In genomic region chr5:30928966-30929365, GRCh38 we compare ENCODE assay signal across 19 cellular contexts.
A peak's percentile ranks its signal among the peaks of the same experiment; 100 is the strongest.
DNase-seq lines count a peak whose midpoint lies in the region; ATAC-seq, FAIRE-seq and TF ChIP-seq lines count a peak whose summit lies in the region.
"Had no signal": no experiment of that assay in that cellular context is flagged by ENCODE, and none has a peak within 500 bp of the region (broad histone marks: within the 10 kb centered on the region; RNA-seq: fewer than 3 reads in every experiment).

No MANE protein-coding gene starts in this region.

- H3K9ac ChIP-seq in GM23248 (no peak overlapping the region), astrocyte (ENCODE audit: low read length) (no peak overlapping the region)
- H3K9ac ChIP-seq: BLaER1 had no signal

- H3K4me1 Mint-ChIP-seq in astrocyte (ENCODE audit: low read depth, unreplicated experiment) (peaks cover 29% of the 10 kb centered on the region), endothelial cell (ENCODE audit: unreplicated experiment) (no peaks in the 10 kb centered on the region)
- H3K4me1 Mint-ChIP-seq: CD14-positive monocyte; CD4-positive, alpha-beta memory T cell had no signal

- no peaks in the 10 kb centered on the region for H3K9me2 ChIP-seq in GM23248 (ENCODE audit: insufficient read depth)

- no peak overlapping the region for H2AFZ ChIP-seq in GM23248
- H2AFZ ChIP-seq in astrocyte (ENCODE audit: low read depth, low read length) = no peak overlapping the region

- peak overlapping the region; percentile 51 for H3K27ac Mint-ChIP-seq in astrocyte (ENCODE audit: unreplicated experiment)
- H3K27ac Mint-ChIP-seq in endothelial cell (ENCODE audit: unreplicated experiment) = no peak overlapping the region
- H3K27ac Mint-ChIP-seq: CD14-positive monocyte had no signal

- H4K20me1 ChIP-seq in GM23248 (ENCODE audit: insufficient read depth) = no peaks in the 10 kb centered on the region
- no peaks in the 10 kb centered on the region for H4K20me1 ChIP-seq in astrocyte (ENCODE audit: insufficient read depth, low read length)
- H4K20me1 ChIP-seq: BLaER1 had no signal

- no peaks in the 10 kb centered on the region for H3K36me3 ChIP-seq in GM23248 (ENCODE audit: low read depth)
- H3K36me3 ChIP-seq in astrocyte (ENCODE audit: insufficient read depth, low read length) = no peaks in the 10 kb centered on the region
- H3K36me3 ChIP-seq: BLaER1 had no signal

- ATAC-seq in right cardiac atrium = no peak

- H3K9me3 Mint-ChIP-seq in astrocyte (ENCODE audit: unreplicated experiment) = peaks cover 2% of the 10 kb centered on the region
- H3K9me3 Mint-ChIP-seq in endothelial cell (ENCODE audit: unreplicated experiment) = no peaks in the 10 kb centered on the region

- H3K4me3 ChIP-seq in GM23248 (no peak overlapping the region), astrocyte (ENCODE audit: insufficient read depth, low read depth, low read length) (no peak overlapping the region), right cardiac atrium (ENCODE audit: low read length) (no peak overlapping the region)
- H3K4me3 ChIP-seq: BLaER1 had no signal

- H3K9me3 ChIP-seq in GM23248 (ENCODE audit: low read depth) (no peaks in the 10 kb centered on the region), astrocyte (ENCODE audit: insufficient read depth, low read depth, low read length) (no peaks in the 10 kb centered on the region), right cardiac atrium (ENCODE audit: control insufficient read depth, low read length) (peaks cover 3% of the 10 kb centered on the region)
- H3K9me3 ChIP-seq: BLaER1 had no signal

- no peak for FAIRE-seq in astrocyte (lab: Jason Lieb, UNC)
- FAIRE-seq: H54 had no signal

- H3K36me3 Mint-ChIP-seq in astrocyte (ENCODE audit: low read depth, unreplicated experiment) (no peaks in the 10 kb centered on the region), endothelial cell (ENCODE audit: low read depth, unreplicated experiment) (no peaks in the 10 kb centered on the region)
- H3K36me3 Mint-ChIP-seq: CD14-positive monocyte; CD4-positive, alpha-beta memory T cell had no signal

- no peak for TF ChIP-seq CTCF in astrocyte (IDR thresholded peaks at IDR 0.05; ENCODE audit: insufficient read depth, low read depth, low read length)
- TF ChIP-seq CTCF in endothelial cell (IDR thresholded peaks at IDR 0.05; ENCODE audit: unreplicated experiment) = no peak

- H3K4me3 Mint-ChIP-seq in astrocyte (ENCODE audit: unreplicated experiment) = no peak overlapping the region
- no peak overlapping the region for H3K4me3 Mint-ChIP-seq in endothelial cell (ENCODE audit: unreplicated experiment)
- H3K4me3 Mint-ChIP-seq: CD14-positive monocyte; CD4-positive, alpha-beta memory T cell had no signal

- H3K27me3 Mint-ChIP-seq in astrocyte (ENCODE audit: low read depth, unreplicated experiment) (no peaks in the 10 kb centered on the region), endothelial cell (ENCODE audit: unreplicated experiment) (no peaks in the 10 kb centered on the region)
- H3K27me3 Mint-ChIP-seq: CD4-positive, alpha-beta memory T cell had no signal

- H3K4me2 ChIP-seq in GM23248 (ENCODE audit: unreplicated experiment) (no peak overlapping the region), astrocyte (ENCODE audit: low read length) (no peak overlapping the region)
- H3K4me2 ChIP-seq: BLaER1 had no signal

- H3K27ac ChIP-seq in GM23248 = no peak overlapping the region
- H3K27ac ChIP-seq in astrocyte (ENCODE audit: low read depth, low read length) = no peak overlapping the region
- H3K27ac ChIP-seq in right cardiac atrium (ENCODE audit: low read length) = no peak overlapping the region
- H3K27ac ChIP-seq: BLaER1, HL-60 had no signal

- H3K4me1 ChIP-seq in GM23248 (ENCODE audit: insufficient read depth) = 0 out of 2 replicates have a peak, but pooled peaks cover 6% of the 10 kb centered on the region
- no peaks in the 10 kb centered on the region for H3K4me1 ChIP-seq in astrocyte (ENCODE audit: insufficient read depth, low read length)
- no peaks in the 10 kb centered on the region for H3K4me1 ChIP-seq in right cardiac atrium (ENCODE audit: control insufficient read depth, insufficient read depth, low read length)
- H3K4me1 ChIP-seq: BLaER1 had no signal

- DNase-seq in GM23248 (peak; percentile 26), NCI-H226 (peak; percentile 15), astrocyte (ENCODE audit: low read depth) (no peak), fibroblast of peridontal ligament (ENCODE audit: extremely low read depth) (peak; percentile 5), endothelial cell (ENCODE audit: low spot score) (no peak), NCI-H1694 (lab: John Stamatoyannopoulos, UW) (no peak), right cardiac atrium (no peak), NCI-H524 (lab: John Stamatoyannopoulos, UW) (no peak)
- DNase-seq: 8988T; CD4-positive, alpha-beta memory T cell; DMS153; DMS79; GF-D8; HCEC 1CT; KG1 had no signal

- H3F3A ChIP-seq in GM23248 (ENCODE audit: insufficient read depth) = no peaks in the 10 kb centered on the region

- intact Hi-C loops in right cardiac atrium (cut with DNase I) = no loop called here

- H3K79me2 ChIP-seq in GM23248 (ENCODE audit: insufficient read depth) (no peaks in the 10 kb centered on the region), astrocyte (ENCODE audit: insufficient read depth, low read length) (no peaks in the 10 kb centered on the region)

- in situ Hi-C loops in GM23248 (cut with MboI) = no loop called here

- no peaks in the 10 kb centered on the region for H3K27me3 ChIP-seq in GM23248 (replicated peaks; ENCODE audit: insufficient read depth)
- H3K27me3 ChIP-seq in astrocyte (ENCODE audit: insufficient read depth, low read length) = no peaks in the 10 kb centered on the region
- H3K27me3 ChIP-seq in right cardiac atrium (ENCODE audit: control insufficient read depth, insufficient read depth) = no peaks in the 10 kb centered on the region
- H3K27me3 ChIP-seq: BLaER1 had no signal

Comparison
In these comparisons a context has a peak if more than half of its experiments do, and no peak if none do; other contexts are left out.
1. DNase-seq: peak in GM23248 (single experiment), NCI-H226 (single experiment) and fibroblast of peridontal ligament (single experiment); none in astrocyte (single experiment), endothelial cell (single experiment), NCI-H1694 (single experiment), right cardiac atrium (0 of 3) and NCI-H524 (0 of 2).